Comparison of ENCODE assay signal across 12 cellular contexts in genomic region chr5:6483880-6484382, GRCh38. TPM values are rescaled to one million over a fixed set of nuclear protein-coding genes. Genes with fewer than 3 reads are reported as not detected.
DNase-seq lines count a peak whose midpoint lies in the region; ATAC-seq and TF ChIP-seq lines count a peak whose summit lies in the region.
"Had no signal": no experiment of that assay in that cellular context is flagged by ENCODE, and none has a peak within 500 bp of the region (broad histone marks: within the 10 kb centered on the region; RNA-seq: fewer than 3 reads in every experiment).

No MANE protein-coding gene starts in this region.

- ATAC-seq in GM18861 (IDR thresholded peaks at IDR 0.05; ENCODE audit: unreplicated experiment) (peak; percentile 86), GM21737 (IDR thresholded peaks at IDR 0.05; ENCODE audit: unreplicated experiment) (peak; percentile 79), HG03439 (IDR thresholded peaks at IDR 0.05; ENCODE audit: unreplicated experiment) (peak; percentile 84)

- DNase-seq in COLO668 (lab: John Stamatoyannopoulos, UW; ENCODE audit: unreplicated experiment) (peak; percentile 44), NCI-H446 treated with DMSO at 0.1 percent for 48 hours (lab: John Stamatoyannopoulos, UW) (no peak), mesothelial cell of epicardium (ENCODE audit: low spot score in 2 of 2, unreplicated experiment in 2 of 2) (no peak), AG08396 (ENCODE audit: low spot score) (no peak), esophagus squamous epithelium (lab: John Stamatoyannopoulos, UW) (no peak)
- DNase-seq: CD4-positive, alpha-beta T cell; kidney; NCI-H2029; retina had no signal

- H3K27me3 ChIP-seq in esophagus squamous epithelium, result peaks cover 0 to 10% (median 0%) of the 10 kb centered on the region in 4 donors

- intact Hi-C loops in esophagus squamous epithelium (cut with DNase I), result no loop called here

- WGBS in esophagus squamous epithelium, 2 donors, result 75 to 79% methylated on average over 7 to 8 of the region's 9 CpGs

- H3K4me3 Mint-ChIP-seq in mesothelial cell of epicardium, result no peak overlapping the region
- H3K4me3 Mint-ChIP-seq: CD4-positive, alpha-beta T cell had no signal

- no peak overlapping the region for H3K27ac Mint-ChIP-seq in mesothelial cell of epicardium

- H3K4me1 ChIP-seq in esophagus squamous epithelium, result no peaks in the 10 kb centered on the region

- peaks cover 19% of the 10 kb centered on the region for H3K4me1 Mint-ChIP-seq in mesothelial cell of epicardium

- peaks cover 39% of the 10 kb centered on the region for H3K27me3 Mint-ChIP-seq in mesothelial cell of epicardium (ENCODE audit: low read depth)

- H3K9me3 ChIP-seq in esophagus squamous epithelium, result no peaks in the 10 kb centered on the region

- H3K9me3 Mint-ChIP-seq in mesothelial cell of epicardium, result no peaks in the 10 kb centered on the region
- H3K9me3 Mint-ChIP-seq: CD4-positive, alpha-beta T cell had no signal

- TF ChIP-seq CTCF in mesothelial cell of epicardium (IDR thresholded peaks at IDR 0.05; ENCODE audit: unreplicated experiment) (no peak), esophagus squamous epithelium (IDR thresholded peaks at IDR 0.05) (no peak)

- TF ChIP-seq POLR2A in esophagus squamous epithelium (IDR thresholded peaks at IDR 0.05), result no peak

- H3K27ac ChIP-seq in esophagus squamous epithelium, result peak overlapping the region in 1 of 4 donors; percentile 51

- no peaks in the 10 kb centered on the region for H3K36me3 ChIP-seq in esophagus squamous epithelium

- H3K36me3 Mint-ChIP-seq in mesothelial cell of epicardium, result peaks cover 3% of the 10 kb centered on the region

- H3K4me3 ChIP-seq in esophagus squamous epithelium, result no peak overlapping the region

RNA-seq across cellular contexts. Expression of gene UBE2QL1, which starts 35.3 kb away (rescaled TPM):
- total RNA-seq in mesothelial cell of epicardium (3.9 to 4.4 TPM (median 4.2 TPM) in 3 replicates), esophagus squamous epithelium (1 to 10 TPM in 1 of 4 donors, under 1 TPM in 3; 0.27 to 1.5 (median 0.33) TPM)
